ENCODE assay signal across 13 cellular contexts in genomic region chr9:2085719-2086515, GRCh38.
A peak's percentile ranks its signal among the peaks of the same experiment; 100 is the strongest.
DNase-seq lines count a peak whose midpoint lies in the region; ATAC-seq and TF ChIP-seq lines count a peak whose summit lies in the region.
"Had no signal": no experiment of that assay in that cellular context is flagged by ENCODE, and none has a peak within 500 bp of the region (broad histone marks: within the 10 kb centered on the region; RNA-seq: fewer than 3 reads in every experiment).

No MANE protein-coding gene starts in this region.

- H3K27me3 Mint-ChIP-seq in CD4-positive, alpha-beta T cell: no peaks in the 10 kb centered on the region
- H3K27me3 Mint-ChIP-seq: activated CD4-positive, alpha-beta T cell treated with anti-CD3 and anti-CD28 coated beads, Interleukin-2, amount 10 ng/mL, durations not matched to agents 24 days and 14 days had no signal

- no peak for TF ChIP-seq POLR2A in esophagus squamous epithelium (IDR thresholded peaks at IDR 0.05)

- POLR2A ChIA-PET in CD4-positive, alpha-beta T cell (lab: Charles Lee): no interaction called here
- POLR2A ChIA-PET in SK-N-SH (lab: Yijun Ruan, JAX): no interaction called here

- no peaks in the 10 kb centered on the region for H3F3A ChIP-seq in SK-N-SH (replicated peaks; ENCODE audit: insufficient read depth)

- TF ChIP-seq RAD21 in SK-N-SH (IDR thresholded peaks at IDR 0.05; ENCODE audit: low read length): no peak

- peaks cover 6% of the 10 kb centered on the region for H3K4me1 Mint-ChIP-seq in CD4-positive, alpha-beta T cell (ENCODE audit: low read depth)

- no peak overlapping the region for H3K4me3 ChIP-seq in SK-N-SH (ENCODE audit: low read depth in 2 of 2, low read length in 1 of 2)
- no peak overlapping the region for H3K4me3 ChIP-seq in esophagus squamous epithelium

- no peaks in the 10 kb centered on the region for H3K9me3 Mint-ChIP-seq in CD4-positive, alpha-beta T cell
- H3K9me3 Mint-ChIP-seq: activated CD4-positive, alpha-beta T cell treated with anti-CD3 and anti-CD28 coated beads, Interleukin-2, amount 10 ng/mL, durations not matched to agents 24 days and 14 days; CD8-positive, alpha-beta T cell had no signal

- H4K20me1 ChIP-seq in SK-N-SH (ENCODE audit: insufficient read depth): no peaks in the 10 kb centered on the region

- H3K27ac Mint-ChIP-seq in CD4-positive, alpha-beta T cell: peak overlapping the region; percentile 40
- H3K27ac Mint-ChIP-seq: CD8-positive, alpha-beta T cell had no signal

- H2AFZ ChIP-seq in SK-N-SH (ENCODE audit: low read depth): no peak overlapping the region

- H3K4me2 ChIP-seq in SK-N-SH: no peak overlapping the region

- H3K27me3 ChIP-seq in CD4-positive, alpha-beta T cell (ENCODE audit: control insufficient read depth, insufficient read depth, low read length): no peaks in the 10 kb centered on the region
- H3K27me3 ChIP-seq in SK-N-SH (ENCODE audit: insufficient read depth) (no peaks in the 10 kb centered on the region), esophagus squamous epithelium (no peaks in the 10 kb centered on the region)

- DNase-seq in CD4-positive, alpha-beta T cell: no peak
- peak; percentile 33 for DNase-seq in SK-N-SH
- no peak for DNase-seq in esophagus squamous epithelium (lab: John Stamatoyannopoulos, UW)
- DNase-seq in myocyte (ENCODE audit: low read depth): peak; percentile 26
- no peak for DNase-seq in NCI-H526 treated with DMSO at 0.1 percent for 48 hours (lab: John Stamatoyannopoulos, UW)
- no peak for DNase-seq in stimulated activated CD4-positive, alpha-beta T cell treated with anti-CD3 and anti-CD28 coated beads, Interleukin-12 subunit alpha, Interleukin-12 subunit beta, amount 100 ng/mL, for 4 hours
- DNase-seq in stimulated activated naive CD4-positive, alpha-beta T cell (lab: John Stamatoyannopoulos, UW): no peak
- DNase-seq: activated CD4-positive, alpha-beta T cell treated with anti-CD3 and anti-CD28 coated beads, Interleukin-2, amount 10 ng/mL, durations not matched to agents 24 days and 14 days; CD8-positive, alpha-beta T cell; GDM1; NCI-H345; PC-3 had no signal

- H3K27ac ChIP-seq in CD4-positive, alpha-beta T cell (ENCODE audit: low read depth, low read length): no peak overlapping the region
- peak overlapping the region in 1 of 2 experiments; percentile 51; a peak in 1 of 4 replicates for H3K27ac ChIP-seq in SK-N-SH (ENCODE audit: low read depth in 2 of 2, low read length in 1 of 2)
- H3K27ac ChIP-seq in esophagus squamous epithelium: peak overlapping the region in 3 of 4 donors; percentile 2 to 31 (median 7)

- no peak for TF ChIP-seq CTCF in CD4-positive, alpha-beta T cell (IDR thresholded peaks at IDR 0.05)
- TF ChIP-seq CTCF in SK-N-SH (IDR thresholded peaks at IDR 0.05) (no peak), esophagus squamous epithelium (IDR thresholded peaks at IDR 0.05) (no peak)

- H3K4me3 Mint-ChIP-seq in CD4-positive, alpha-beta T cell: no peak overlapping the region
- H3K4me3 Mint-ChIP-seq: activated CD4-positive, alpha-beta T cell treated with anti-CD3 and anti-CD28 coated beads, Interleukin-2, amount 10 ng/mL, durations not matched to agents 24 days and 14 days; CD8-positive, alpha-beta T cell had no signal

- ATAC-seq in CD4-positive, alpha-beta T cell (ENCODE audit: poor library complexity): no peak
- ATAC-seq in HG03432 (IDR thresholded peaks at IDR 0.05; ENCODE audit: unreplicated experiment): no peak
- ATAC-seq: CD8-positive, alpha-beta T cell; PC-3 had no signal

- H3K36me3 Mint-ChIP-seq in CD4-positive, alpha-beta T cell (ENCODE audit: low read depth): peaks cover 100% of the 10 kb centered on the region

- H3K79me2 ChIP-seq in SK-N-SH (ENCODE audit: insufficient read depth): no peaks in the 10 kb centered on the region

- intact Hi-C loops in CD4-positive, alpha-beta T cell (cut with DNase I, micrococcal nuclease): loop anchor here (2.0 to 5.0 kb wide), 4 partner anchors 144 to 379 kb away; no protein-coding TSS in a partner anchor
- intact Hi-C loops in esophagus squamous epithelium (cut with DNase I): no loop called here

- H3K4me1 ChIP-seq in SK-N-SH (ENCODE audit: control insufficient read depth in 1 of 2, insufficient read depth in 2 of 2, low read depth in 1 of 2, low read length in 1 of 2) (peaks cover 0 to 5% of the 10 kb centered on the region in 2 experiments; a peak in 2 of 4 replicates), esophagus squamous epithelium (peaks cover 0 to 7% (median 0%) of the 10 kb centered on the region in 3 donors)

- TF ChIP-seq EP300 in SK-N-SH (IDR thresholded peaks at IDR 0.05; ENCODE audit: borderline replicate concordance in 1 of 2, low read depth in 1 of 2, low read length in 1 of 2): no peak

- H3K9ac ChIP-seq in SK-N-SH: no peak overlapping the region

- no peaks in the 10 kb centered on the region for H3K9me3 ChIP-seq in CD4-positive, alpha-beta T cell (ENCODE audit: control insufficient read depth, low read length)
- no peaks in the 10 kb centered on the region for H3K9me3 ChIP-seq in SK-N-SH
- H3K9me3 ChIP-seq in esophagus squamous epithelium: no peaks in the 10 kb centered on the region

- no peaks in the 10 kb centered on the region for H3K9me2 ChIP-seq in SK-N-SH

- H3K36me3 ChIP-seq in SK-N-SH (replicated peaks in 1 of 2; ENCODE audit: control insufficient read depth in 1 of 2, insufficient read depth in 2 of 2, low read length in 1 of 2) (peaks cover 19 to 43% of the 10 kb centered on the region in 2 experiments), esophagus squamous epithelium (peaks cover 6 to 97% (median 30%) of the 10 kb centered on the region in 3 donors)

- CTCF ChIA-PET in CD4-positive, alpha-beta T cell (lab: Charles Lee): no interaction called here
- CTCF ChIA-PET in SK-N-SH (lab: Yijun Ruan, JAX): interaction anchor here (0.7 to 2.5 kb wide), 4 partner anchors 9 to 22 kb away, joined by 3 to 9 read pairs (median 6); no protein-coding TSS in a partner anchor

- 84% methylated on average over 11 of the region's 11 CpGs for WGBS in SK-N-SH (ENCODE audit: low lambda C conversion rate)
- 74 to 75% methylated on average over 11 of the region's 11 CpGs for WGBS in esophagus squamous epithelium, 2 donors

TF ChIP-seq in SK-N-SH, 30 proteins besides CTCF, POLR2A, EP300 and RAD21:
- TF ChIP-seq USF1 (IDR thresholded peaks at IDR 0.05; ENCODE audit: borderline replicate concordance, low read depth): no peak
- no peak for TF ChIP-seq MAX (IDR thresholded peaks at IDR 0.05; ENCODE audit: low read depth)
- peak; percentile 69 for TF ChIP-seq TCF12 (IDR thresholded peaks at IDR 0.05)
- no peak for TF ChIP-seq REST (IDR thresholded peaks at IDR 0.05; ENCODE audit: low read depth, low read length)

Comparison
In these comparisons a context has a peak if more than half of its experiments do, and no peak if none do; other contexts are left out.
1. DNase-seq: peak in SK-N-SH (single experiment) and myocyte (single experiment); none in CD4-positive, alpha-beta T cell (0 of 10), esophagus squamous epithelium (single experiment), NCI-H526 treated with DMSO at 0.1 percent for 48 hours (single experiment), stimulated activated CD4-positive, alpha-beta T cell treated with anti-CD3 and anti-CD28 coated beads, Interleukin-12 subunit alpha, Interleukin-12 subunit beta, amount 100 ng/mL, for 4 hours (single experiment) and stimulated activated naive CD4-positive, alpha-beta T cell (0 of 6).